In the genomic region with DNA sequence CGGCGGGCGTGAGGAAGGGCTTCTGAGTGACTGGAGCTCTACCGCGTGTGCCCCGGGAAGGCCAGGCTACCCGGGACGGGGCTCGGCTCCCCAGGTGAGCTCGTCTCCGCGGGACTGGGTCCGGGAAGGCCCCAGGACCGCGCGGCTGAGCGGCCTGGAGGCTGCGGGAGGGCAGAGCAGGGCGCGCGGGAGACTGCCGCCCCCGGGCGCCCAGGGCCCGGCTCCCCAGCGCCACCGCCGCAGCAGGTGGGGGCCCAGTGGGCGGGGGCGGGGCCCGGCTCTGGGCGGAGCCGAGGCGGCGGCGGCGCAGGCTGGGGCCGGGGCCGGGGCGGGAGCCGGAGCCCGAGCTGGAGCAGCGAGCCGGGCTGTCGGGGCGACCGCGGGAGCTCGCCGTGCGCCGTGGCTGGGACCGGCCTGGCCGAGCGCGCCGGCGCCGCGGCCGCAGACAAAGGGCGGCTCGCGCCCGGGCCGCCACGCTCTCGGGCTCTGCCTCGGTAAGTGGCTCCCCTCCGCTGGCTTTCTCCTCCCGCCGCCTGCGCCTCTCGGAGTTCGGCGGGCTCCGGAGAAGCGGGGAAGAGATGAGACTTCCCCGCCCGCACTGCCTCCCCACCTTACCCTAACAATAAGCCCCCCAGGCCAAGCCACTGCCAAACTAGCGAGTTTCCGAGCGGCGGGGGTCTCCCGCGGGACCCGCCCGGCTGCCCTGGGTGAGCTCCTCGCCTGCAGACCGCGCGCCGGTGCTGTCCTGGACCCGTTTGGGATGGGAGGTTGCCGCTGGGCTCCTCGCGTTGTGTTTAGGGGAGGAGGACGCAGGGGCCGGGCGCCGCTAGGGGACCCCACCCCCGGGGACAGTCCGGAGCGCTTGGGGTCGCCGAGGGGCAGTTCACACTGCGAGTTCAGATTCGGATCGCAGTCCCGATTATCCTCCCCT, we compare ENCODE assay signal across 8 cellular contexts. TPM values are rescaled to one million over a fixed set of nuclear protein-coding genes. Genes with fewer than 3 reads are reported as not detected.
DNase-seq lines count a peak whose midpoint lies in the region; ATAC-seq, FAIRE-seq and TF ChIP-seq lines count a peak whose summit lies in the region.

Gene MAPK4, plus strand, starts transcription at position 338 of the 931 bp plus-strand sequence. CDS start 103,872 bp downstream, outside the sequence.

- TF ChIP-seq RAD21 in A549 (conservative IDR thresholded peaks at IDR 0.05 in 1 of 2, IDR thresholded peaks at IDR 0.05 in 1 of 2) = no peak

- H3K36me3 ChIP-seq in HUES48 (ENCODE audit: control insufficient read depth, insufficient read depth, low read length) = no peaks in the 10 kb centered on the region

- no peak for DNase-seq in A549 (ENCODE audit: low read depth in 1 of 2, low spot score in 1 of 2)
- peak; percentile 34 for DNase-seq in GM12892 (ENCODE audit: insufficient read length)
- DNase-seq in activated T-cell treated with anti-CD3 and anti-CD28 coated beads, Interleukin-2, amount 50 U/mL, for 24 hours = peak; percentile 40
- DNase-seq in foreskin keratinocyte = peak in 1 of 2 donors; percentile 4
- DNase-seq in natural killer cell = no peak

- ATAC-seq in A549 = peak; percentile 70 to 72
- ATAC-seq in foreskin keratinocyte = peak; percentile 74
- ATAC-seq in natural killer cell = peak in 1 of 3 donors; percentile 57
- no peak for ATAC-seq in HG03457 (IDR thresholded peaks at IDR 0.05; ENCODE audit: unreplicated experiment)
- ATAC-seq in HG03097 (IDR thresholded peaks at IDR 0.05; ENCODE audit: low FRiP score, unreplicated experiment) = no peak

- no peak for TF ChIP-seq CTCF in A549 (IDR thresholded peaks at IDR 0.05)
- no peak for TF ChIP-seq CTCF in foreskin keratinocyte (conservative IDR thresholded peaks at IDR 0.05)
- TF ChIP-seq CTCF in natural killer cell (IDR thresholded peaks at IDR 0.05) = no peak

- FAIRE-seq in A549 (lab: Jason Lieb, UNC) (no peak), GM12892 (lab: Jason Lieb, UNC) (no peak)

- H3K4me3 ChIP-seq in A549 (peak within 1 kb of the TSS; percentile 52), HUES48 (ENCODE audit: low read depth, low read length) (peak within 1 kb of the TSS; percentile 79)

- H3K4me3 Mint-ChIP-seq in activated T-cell treated with anti-CD3 and anti-CD28 coated beads, Interleukin-2, amount 50 U/mL, for 24 hours = peak within 1 kb of the TSS; percentile 52
- peak within 1 kb of the TSS; percentile 17 for H3K4me3 Mint-ChIP-seq in natural killer cell

- intact Hi-C loops in natural killer cell (cut with micrococcal nuclease) = no loop called here

- peaks cover 10% of the 10 kb centered on the region; the same call in 2 of the 3 replicates for H3K9me3 ChIP-seq in A549
- H3K9me3 ChIP-seq in HUES48 (ENCODE audit: control insufficient read depth, insufficient read depth, low read length) = peaks cover 2% of the 10 kb centered on the region; the same call in 1 of the 2 replicates

- H3K27me3 ChIP-seq in HUES48 (ENCODE audit: control insufficient read depth, insufficient read depth, low read length) = peaks cover 69% of the 10 kb centered on the region
- peaks cover 95% of the 10 kb centered on the region for H3K27me3 ChIP-seq in foreskin keratinocyte

- WGBS in A549 (ENCODE audit: missing lambda C conversion rate) = 2% methylated on average over 23 of the region's 110 CpGs

- peaks cover 6% of the 10 kb centered on the region for H3K9me3 Mint-ChIP-seq in activated T-cell treated with anti-CD3 and anti-CD28 coated beads, Interleukin-2, amount 50 U/mL, for 24 hours
- H3K9me3 Mint-ChIP-seq in natural killer cell = peaks cover 4 to 6% of the 10 kb centered on the region in 2 donors

- 0 out of 2 replicates have a peak within 1 kb of the TSS, but pooled peaks have one; percentile 48 for H3K9ac ChIP-seq in HUES48 (ENCODE audit: low read depth, low read length)

- CTCF ChIA-PET in A549 (lab: Yijun Ruan, JAX) = no interaction called here

- H3K27ac Mint-ChIP-seq in activated T-cell treated with anti-CD3 and anti-CD28 coated beads, Interleukin-2, amount 50 U/mL, for 24 hours = no peak within 1 kb of the TSS
- no peak within 1 kb of the TSS for H3K27ac Mint-ChIP-seq in natural killer cell

- TF ChIP-seq POLR2A in A549 (IDR thresholded peaks at IDR 0.05; ENCODE audit: low read length) (no peak), GM12892 (IDR thresholded peaks at IDR 0.05; ENCODE audit: low read depth, low read length) (no peak)

- TF ChIP-seq EP300 in A549 (IDR thresholded peaks at IDR 0.05) = no peak

- peaks cover 7% of the 10 kb centered on the region for H3K4me1 Mint-ChIP-seq in activated T-cell treated with anti-CD3 and anti-CD28 coated beads, Interleukin-2, amount 50 U/mL, for 24 hours (ENCODE audit: low read depth)
- H3K4me1 Mint-ChIP-seq in natural killer cell = no peaks in the 10 kb centered on the region

- POLR2A ChIA-PET in A549 (lab: Yijun Ruan, JAX) = interaction anchor here (0.5 kb wide), 1 partner anchor 216 kb away, joined by 5 read pairs; no protein-coding TSS in a partner anchor

- H3K27me3 Mint-ChIP-seq in activated T-cell treated with anti-CD3 and anti-CD28 coated beads, Interleukin-2, amount 50 U/mL, for 24 hours = peaks cover 73% of the 10 kb centered on the region
- H3K27me3 Mint-ChIP-seq in natural killer cell (ENCODE audit: low read depth in 2 of 2) = peaks cover 35 to 59% of the 10 kb centered on the region in 2 donors

- H3K4me1 ChIP-seq in A549 (peaks cover 8% of the 10 kb centered on the region), HUES48 (ENCODE audit: control insufficient read depth, insufficient read depth, low read length) (peaks cover 11% of the 10 kb centered on the region), foreskin keratinocyte (no peaks in the 10 kb centered on the region)

- peak within 1 kb of the TSS in 1 of 2 experiments; percentile 17; a peak in 3 of 6 replicates for H3K27ac ChIP-seq in A549
- no peak within 1 kb of the TSS for H3K27ac ChIP-seq in HUES48 (ENCODE audit: low read depth, low read length)
- no peak within 1 kb of the TSS for H3K27ac ChIP-seq in foreskin keratinocyte

- peak within 1 kb of the TSS; percentile 98 for H3K4me2 ChIP-seq in A549

- no peaks in the 10 kb centered on the region for H3K36me3 Mint-ChIP-seq in activated T-cell treated with anti-CD3 and anti-CD28 coated beads, Interleukin-2, amount 50 U/mL, for 24 hours (ENCODE audit: low read depth)
- peaks cover 5% of the 10 kb centered on the region for H3K36me3 Mint-ChIP-seq in natural killer cell

TF ChIP-seq in A549, 52 proteins besides CTCF, POLR2A, EP300 and RAD21:
- no peak for TF ChIP-seq E2F6 (IDR thresholded peaks at IDR 0.05; ENCODE audit: borderline replicate concordance, low read depth)
- TF ChIP-seq NPAS2 (CRISPR knock-in tag; IDR thresholded peaks at IDR 0.05; ENCODE audit: borderline replicate concordance) = no peak
- TF ChIP-seq TFCP2L1 (CRISPR knock-in tag; IDR thresholded peaks at IDR 0.05) = no peak
- no peak for TF ChIP-seq HDAC2 (IDR thresholded peaks at IDR 0.05)
- no peak for TF ChIP-seq JUNB (IDR thresholded peaks at IDR 0.05)
- TF ChIP-seq RFX5 (IDR thresholded peaks at IDR 0.05) = no peak
- no peak for TF ChIP-seq EHMT2 (IDR thresholded peaks at IDR 0.05; ENCODE audit: low read depth)
- no peak for TF ChIP-seq NFE2L2 (conservative IDR thresholded peaks at IDR 0.05; ENCODE audit: low read length)
- no peak for TF ChIP-seq ATOH8 (CRISPR knock-in tag; IDR thresholded peaks at IDR 0.05; ENCODE audit: low read depth)
- no peak for TF ChIP-seq JUN (IDR thresholded peaks at IDR 0.05)
- TF ChIP-seq PHF8 (IDR thresholded peaks at IDR 0.05; ENCODE audit: borderline replicate concordance, low read depth) = no peak
- no peak for TF ChIP-seq CBX2 (IDR thresholded peaks at IDR 0.05; ENCODE audit: borderline replicate concordance, low read depth)
- TF ChIP-seq RCOR1 (IDR thresholded peaks at IDR 0.05; ENCODE audit: low read depth, low read length) = no peak

RNA-seq across cellular contexts. Expression of gene MAPK4, which starts in this region (rescaled TPM):
- polyA plus RNA-seq in A549 (2011; rRNA removed) (0.03 TPM in 1 of 2 replicates, not detected in the other), A549 (2017; fragmentation: RNase III; extraction: RNeasy Plus Mini Kit Qiagen cat#74134 plus additional on column Dnase treatment) (0.01 to 0.04 TPM (median 0.03 TPM) in 3 replicates), foreskin keratinocyte (0.01 TPM in 1 of 2 replicates, not detected in the other)
- not detected in 2 replicates for polyA plus RNA-seq in A549 (2012; cell fraction: cytosol; rRNA removed)
- polyA plus RNA-seq in A549 (2012; cell fraction: nucleus; rRNA removed) = not detected in 2 replicates
- 0.08 TPM in 1 of 2 replicates, not detected in the other for polyA minus RNA-seq in A549 (2011; rRNA and poly(A)+ RNA removed)
- 0.17 TPM for polyA plus RNA-seq in GM12892 (2012; ENCODE audit: missing spikeins)
- total RNA-seq in foreskin keratinocyte (not detected in 2 replicates), natural killer cell (not detected)

Comparison
In these comparisons a context has a peak if more than half of its experiments do, and no peak if none do; other contexts are left out.
1. Peak in ATAC-seq, H3K4me3 ChIP-seq and H3K4me2 ChIP-seq in A549; RNA of the gene not detected or under 1 TPM.
2. Peak in ATAC-seq in foreskin keratinocyte; RNA of the gene not detected or under 1 TPM.
3. DNase-seq: peak in GM12892 (single experiment) and activated T-cell treated with anti-CD3 and anti-CD28 coated beads, Interleukin-2, amount 50 U/mL, for 24 hours (single experiment); none in A549 (0 of 2) and natural killer cell (single experiment).